ENCODE assay signal across 1 cellular context in genomic region chr10:28678687-28679457, GRCh38.
A peak's percentile ranks its signal among the peaks of the same experiment; 100 is the strongest.
TF ChIP-seq lines count a peak whose summit lies in the region.

No MANE protein-coding gene starts in this region.

TF ChIP-seq in HEK293, 187 proteins besides CTCF, POLR2A, EP300 and RAD21 (continued from another document):
- TF ChIP-seq WT1 (tag by site-specific recombination; IDR thresholded peaks at IDR 0.05) (peak; percentile 99), OSR2 (tag by site-specific recombination; IDR thresholded peaks at IDR 0.05) (peak; percentile 98), ZNF341 (tag by site-specific recombination; IDR thresholded peaks at IDR 0.05; ENCODE audit: low read depth) (peak; percentile 83), ZNF585B (tag by site-specific recombination; IDR thresholded peaks at IDR 0.05) (no peak), ZNF610 (tag by site-specific recombination; IDR thresholded peaks at IDR 0.05; ENCODE audit: borderline replicate concordance) (peak; percentile 56; the same call in 1 of the 2 replicates), ZNF335 (tag by site-specific recombination; conservative IDR thresholded peaks at IDR 0.05) (peak; percentile 24; the same call in 1 of the 2 replicates), ZNF112 (tag by site-specific recombination; IDR thresholded peaks at IDR 0.05) (no peak), SP7 (tag by site-specific recombination; IDR thresholded peaks at IDR 0.05) (peak; percentile 100), SCRT1 (tag by site-specific recombination; IDR thresholded peaks at IDR 0.05; ENCODE audit: borderline replicate concordance) (peak; percentile 48; the same call in 1 of the 2 replicates), PRDM1 (tag by site-specific recombination; IDR thresholded peaks at IDR 0.05) (peak; percentile 83)
- TF ChIP-seq, protein P1, sequence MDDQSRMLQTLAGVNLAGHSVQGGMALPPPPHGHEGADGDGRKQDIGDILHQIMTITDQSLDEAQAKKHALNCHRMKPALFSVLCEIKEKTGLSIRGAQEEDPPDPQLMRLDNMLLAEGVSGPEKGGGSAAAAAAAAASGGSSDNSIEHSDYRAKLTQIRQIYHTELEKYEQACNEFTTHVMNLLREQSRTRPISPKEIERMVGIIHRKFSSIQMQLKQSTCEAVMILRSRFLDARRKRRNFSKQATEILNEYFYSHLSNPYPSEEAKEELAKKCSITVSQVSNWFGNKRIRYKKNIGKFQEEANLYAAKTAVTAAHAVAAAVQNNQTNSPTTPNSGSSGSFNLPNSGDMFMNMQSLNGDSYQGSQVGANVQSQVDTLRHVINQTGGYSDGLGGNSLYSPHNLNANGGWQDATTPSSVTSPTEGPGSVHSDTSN (CRISPR knock-in tag; IDR thresholded peaks at IDR 0.05), result no peak
